Comparison of ENCODE assay signal across 28 cellular contexts in the genomic region with DNA sequence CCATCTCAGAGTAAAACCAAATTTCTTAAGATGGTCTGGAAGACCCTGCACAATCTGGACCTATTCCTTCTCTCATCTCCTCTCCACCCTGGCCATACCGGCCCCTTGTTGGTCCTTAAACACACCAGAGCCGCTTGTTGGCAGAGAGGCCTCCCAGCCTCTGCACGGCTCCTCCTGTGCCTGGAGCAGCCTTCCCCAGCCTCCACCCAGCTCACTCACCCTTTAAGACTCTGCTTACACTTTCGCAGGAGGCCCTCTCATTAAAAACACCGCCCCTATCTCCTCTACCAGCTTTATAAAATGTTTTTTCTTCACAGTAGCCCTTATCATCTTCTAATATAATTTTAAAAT. TPM values are rescaled to one million over a fixed set of nuclear protein-coding genes. Genes with fewer than 3 reads are reported as not detected.
"Had no signal": no experiment of that assay in that cellular context is flagged by ENCODE, and none has a peak within 500 bp of the region (broad histone marks: within the 10 kb centered on the region; RNA-seq: fewer than 3 reads in every experiment).

No MANE protein-coding gene starts in this region.

- H3K27ac ChIP-seq: cardiac muscle cell, coronary artery, dorsolateral prefrontal cortex had no signal

- H3K36me3 ChIP-seq: cardiac muscle cell, gastrocnemius medialis had no signal

- ATAC-seq: activated CD8-positive, alpha-beta T cell treated with anti-CD3 and anti-CD28 coated beads for 36 hours; activated T-cell treated with anti-CD3 and anti-CD28 coated beads, Interleukin-2, amount 50 U/mL, for 4 hours; activated T-helper 17 cell treated with anti-CD3 and anti-CD28 coated beads, Interleukin-2, amount 50 U/mL, for 72 hours; naive thymus-derived CD8-positive, alpha-beta T cell; stimulated activated naive CD8-positive, alpha-beta T cell treated with anti-CD3 and anti-CD28 coated beads, Interleukin-15, Interleukin-2, amounts not matched to agents 100 U/mL and 50 U/mL, for 24 hours; T-helper 17 cell had no signal

- DNase-seq: activated CD4-positive, alpha-beta T cell treated with anti-CD3 and anti-CD28 coated beads for 1 hour; activated CD4-positive, alpha-beta T cell treated with anti-CD3 and anti-CD28 coated beads, Interleukin-2, amount 50 U/mL, for 1 hour; activated CD8-positive, alpha-beta T cell treated with anti-CD3 and anti-CD28 coated beads for 36 hours; activated gamma-delta T cell treated with Interleukin-2 at 50 U/mL for 16 hours; activated naive CD4-positive, alpha-beta T cell treated with anti-CD3 and anti-CD28 coated beads, Interleukin-2, amount 50 U/mL, for 16 hours; activated T-cell treated with anti-CD3 and anti-CD28 coated beads, Interleukin-2, amount 50 U/mL, for 4 hours; amygdala; cerebellar nuclear complex; dorsolateral prefrontal cortex; effector memory CD4-positive, alpha-beta T cell; erythroblast; gastrocnemius medialis; glutamatergic neuron; left ventricle myocardium superior; naive thymus-derived CD8-positive, alpha-beta T cell; nucleus accumbens; right cardiac atrium; stimulated activated CD4-positive, alpha-beta T cell treated with anti-CD3 and anti-CD28 coated beads, Interleukin-12 subunit alpha, Interleukin-12 subunit beta, amount 100 ng/mL, for 4 hours; stimulated activated CD4-positive, alpha-beta T cell treated with anti-CD3 and anti-CD28 coated beads, Interleukin-4, amount 100 ng/mL, for 1 hour; stimulated activated naive CD8-positive, alpha-beta T cell treated with anti-CD3 and anti-CD28 coated beads, Interleukin-15, Interleukin-2, amounts not matched to agents 100 U/mL and 50 U/mL, for 24 hours; substantia nigra; T-helper 17 cell; T1000 had no signal

- H3K9me3 ChIP-seq: gastrocnemius medialis had no signal

- H3K4me3 ChIP-seq: cardiac muscle cell, coronary artery, dorsolateral prefrontal cortex, gastrocnemius medialis had no signal

- H3K27me3 ChIP-seq: cardiac muscle cell, gastrocnemius medialis had no signal

RNA-seq across cellular contexts. Expression of a gene that starts 49.8 kb away (rescaled TPM):
- total RNA-seq: activated CD8-positive, alpha-beta T cell treated with anti-CD3 and anti-CD28 coated beads for 36 hours; activated T-cell treated with anti-CD3 and anti-CD28 coated beads, Interleukin-2, amount 50 U/mL, for 4 hours; activated T-helper 17 cell treated with anti-CD3 and anti-CD28 coated beads, Interleukin-2, amount 50 U/mL, for 72 hours; cardiac muscle cell; dorsolateral prefrontal cortex; gastrocnemius medialis; left ventricle myocardium superior; naive thymus-derived CD8-positive, alpha-beta T cell; neural crest cell; right cardiac atrium; T-helper 17 cell; ureter had no signal
- polyA plus RNA-seq: cardiac muscle cell; naive thymus-derived CD8-positive, alpha-beta T cell; right cardiac atrium had no signal
